ENCODE assay signal across 1 cellular context in genomic region chr6:159973951-159974350, GRCh38.
TF ChIP-seq lines count a peak whose summit lies in the region.

No MANE protein-coding gene starts in this region.

TF ChIP-seq in HEK293, 187 proteins besides CTCF, POLR2A, EP300 and RAD21 (continued from another document):
- 0 out of 2 replicates have a peak, but pooled peaks have one; percentile 24 for TF ChIP-seq ZNF639 (tag by site-specific recombination; IDR thresholded peaks at IDR 0.05)
- TF ChIP-seq PRDM6 (tag by site-specific recombination; IDR thresholded peaks at IDR 0.05), result peak; percentile 53; the same call in 1 of the 2 replicates
- TF ChIP-seq ZNF558 (tag by site-specific recombination; IDR thresholded peaks at IDR 0.05), result no peak; the same call in 1 of the 2 replicates
- TF ChIP-seq ZNF549 (tag by site-specific recombination; IDR thresholded peaks at IDR 0.05), result no peak
- TF ChIP-seq KLF8 (tag by site-specific recombination; IDR thresholded peaks at IDR 0.05), result 0 out of 2 replicates have a peak, but pooled peaks have one; percentile 17
- peak; percentile 56 for TF ChIP-seq SCRT2 (tag by site-specific recombination; IDR thresholded peaks at IDR 0.05)
- TF ChIP-seq ZNF366 (tag by site-specific recombination; conservative IDR thresholded peaks at IDR 0.05), result peak; percentile 65; the same call in 1 of the 2 replicates
- no peak for TF ChIP-seq TRIM28 (IDR thresholded peaks at IDR 0.05; ENCODE audit: borderline replicate concordance, low read length)
- peak; percentile 26; the same call in 1 of the 2 replicates for TF ChIP-seq FEZF1 (tag by site-specific recombination; IDR thresholded peaks at IDR 0.05)
- TF ChIP-seq ZNF692 (tag by site-specific recombination; IDR thresholded peaks at IDR 0.05), result peak; percentile 84
- no peak for TF ChIP-seq ZFP3 (tag by site-specific recombination; IDR thresholded peaks at IDR 0.05; ENCODE audit: low read depth)
- TF ChIP-seq ZNF394 (tag by site-specific recombination; IDR thresholded peaks at IDR 0.05; ENCODE audit: borderline replicate concordance), result peak; percentile 25; the same call in 1 of the 2 replicates
- no peak for TF ChIP-seq ZBTB26 (tag by site-specific recombination; optimal IDR thresholded peaks at IDR 0.05)
- TF ChIP-seq ZNF350 (tag by site-specific recombination; IDR thresholded peaks at IDR 0.05), result no peak
- no peak for TF ChIP-seq EGR2 (tag by site-specific recombination; IDR thresholded peaks at IDR 0.05; ENCODE audit: low read depth)
- TF ChIP-seq HIC1 (tag by site-specific recombination; IDR thresholded peaks at IDR 0.05), result no peak; the same call in 1 of the 2 replicates
- no peak for TF ChIP-seq ZNF416 (tag by site-specific recombination; IDR thresholded peaks at IDR 0.05)
